In the genomic region with DNA sequence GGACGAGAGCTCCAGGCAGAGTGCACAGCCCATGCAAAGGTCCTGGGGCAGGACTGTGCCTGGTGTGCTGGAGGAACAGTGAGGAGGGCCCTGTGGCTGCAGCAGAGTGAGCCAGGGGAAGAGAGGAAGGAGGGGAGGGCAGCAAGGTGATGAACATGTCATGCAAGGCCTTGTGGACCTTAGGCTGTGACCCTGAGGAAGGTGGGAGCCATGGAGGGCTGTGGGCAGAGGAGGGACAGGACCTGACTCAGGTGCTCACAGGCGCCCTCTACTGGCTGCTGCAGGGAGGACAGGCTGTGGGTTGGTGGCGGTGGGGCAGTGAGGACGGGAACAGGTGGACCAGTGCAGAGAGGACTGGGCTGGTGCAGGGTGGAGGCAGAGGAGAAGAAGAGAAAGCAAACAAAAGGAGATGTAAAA, we compare ENCODE assay signal across 8 cellular contexts.
DNase-seq lines count a peak whose midpoint lies in the region; ATAC-seq and TF ChIP-seq lines count a peak whose summit lies in the region.

No MANE protein-coding gene starts in this region.

- H3K36me3 Mint-ChIP-seq in activated T-cell treated with anti-CD3 and anti-CD28 coated beads, Interleukin-2, amount 50 U/mL, for 24 hours (ENCODE audit: low read depth), result no peaks in the 10 kb centered on the region
- H3K36me3 Mint-ChIP-seq in immature natural killer cell, result peaks cover 0 to 5% (median 0%) of the 10 kb centered on the region in 3 donors

- no peaks in the 10 kb centered on the region for H3K4me1 ChIP-seq in Karpas-422 (ENCODE audit: low read length)

- no peaks in the 10 kb centered on the region for H3K9me3 Mint-ChIP-seq in activated T-cell treated with anti-CD3 and anti-CD28 coated beads, Interleukin-2, amount 50 U/mL, for 24 hours
- no peaks in the 10 kb centered on the region for H3K9me3 Mint-ChIP-seq in immature natural killer cell

- no peaks in the 10 kb centered on the region for H3K27me3 Mint-ChIP-seq in activated T-cell treated with anti-CD3 and anti-CD28 coated beads, Interleukin-2, amount 50 U/mL, for 24 hours
- H3K27me3 Mint-ChIP-seq in immature natural killer cell (ENCODE audit: low read depth in 3 of 3), result peaks cover 3 to 14% (median 7%) of the 10 kb centered on the region in 3 donors

- no peak overlapping the region for H3K27ac Mint-ChIP-seq in activated T-cell treated with anti-CD3 and anti-CD28 coated beads, Interleukin-2, amount 50 U/mL, for 24 hours
- H3K27ac Mint-ChIP-seq in immature natural killer cell, result no peak overlapping the region

- peak; percentile 45 for TF ChIP-seq CTCF in AG09319 (IDR thresholded peaks at IDR 0.05; ENCODE audit: low read depth, low read length)

- no peaks in the 10 kb centered on the region for H3K9me2 ChIP-seq in Karpas-422 (replicated peaks; ENCODE audit: insufficient read depth, low read length)

- no peaks in the 10 kb centered on the region for H3K27me3 ChIP-seq in Karpas-422 (ENCODE audit: low read length)

- no peak overlapping the region for H2AFZ ChIP-seq in Karpas-422 (ENCODE audit: low read length)

- no peak overlapping the region for H3K4me3 Mint-ChIP-seq in activated T-cell treated with anti-CD3 and anti-CD28 coated beads, Interleukin-2, amount 50 U/mL, for 24 hours
- no peak overlapping the region for H3K4me3 Mint-ChIP-seq in immature natural killer cell

- ATAC-seq in HG02759 (IDR thresholded peaks at IDR 0.05; ENCODE audit: unreplicated experiment) (no peak), GM18502 (IDR thresholded peaks at IDR 0.05; ENCODE audit: poor library complexity, unreplicated experiment) (no peak)

- H3K36me3 ChIP-seq in Karpas-422 (ENCODE audit: insufficient read depth, low read length), result no peaks in the 10 kb centered on the region

- no peak overlapping the region for H3K4me3 ChIP-seq in Karpas-422 (ENCODE audit: low read length)

- H3K4me2 ChIP-seq in Karpas-422 (ENCODE audit: low read depth, low read length, poor library complexity, severe bottlenecking), result no peak overlapping the region

- H3K9me3 ChIP-seq in Karpas-422 (ENCODE audit: low read length), result no peaks in the 10 kb centered on the region

- H3K4me1 Mint-ChIP-seq in activated T-cell treated with anti-CD3 and anti-CD28 coated beads, Interleukin-2, amount 50 U/mL, for 24 hours (ENCODE audit: low read depth), result peaks cover 8% of the 10 kb centered on the region
- H3K4me1 Mint-ChIP-seq in immature natural killer cell, result no peaks in the 10 kb centered on the region

- no peaks in the 10 kb centered on the region for H4K20me1 ChIP-seq in Karpas-422 (ENCODE audit: insufficient read depth, low read depth, low read length)

- no peaks in the 10 kb centered on the region for H3K79me2 ChIP-seq in Karpas-422 (ENCODE audit: low read length)

- DNase-seq in AG09319 (ENCODE audit: extremely low read depth, low read depth), result no peak
- DNase-seq in Karpas-422, result peak; percentile 79
- DNase-seq in activated T-cell treated with anti-CD3 and anti-CD28 coated beads, Interleukin-2, amount 50 U/mL, for 24 hours, result peak; percentile 77
- peak; percentile 39 to 51 (median 40) for DNase-seq in immature natural killer cell
- DNase-seq in stimulated activated CD8-positive, alpha-beta memory T cell treated with anti-CD3 and anti-CD28 coated beads, Interleukin-4, amount 100 ng/mL, for 24 hours (ENCODE audit: low read depth), result peak; percentile 42
- no peak for DNase-seq in SHP77 treated with DMSO at 0.1 percent for 48 hours (lab: John Stamatoyannopoulos, UW)

- H3K27ac ChIP-seq in Karpas-422 (ENCODE audit: low read length), result no peak overlapping the region

- no peak overlapping the region for H3K9ac ChIP-seq in Karpas-422 (ENCODE audit: low read length)

Comparison
In these comparisons a context has a peak if more than half of its experiments do, and no peak if none do; other contexts are left out.
1. DNase-seq: peak in Karpas-422 (single experiment), activated T-cell treated with anti-CD3 and anti-CD28 coated beads, Interleukin-2, amount 50 U/mL, for 24 hours (single experiment), immature natural killer cell (3 of 3) and stimulated activated CD8-positive, alpha-beta memory T cell treated with anti-CD3 and anti-CD28 coated beads, Interleukin-4, amount 100 ng/mL, for 24 hours (single experiment); none in AG09319 (single experiment) and SHP77 treated with DMSO at 0.1 percent for 48 hours (single experiment).